38 cellular contexts compared by ENCODE assay signal in genomic region chr11:134943544-134943943, GRCh38.
"Had no signal": no experiment of that assay in that cellular context is flagged by ENCODE, and none has a peak within 500 bp of the region (broad histone marks: within the 10 kb centered on the region; RNA-seq: fewer than 3 reads in every experiment).

No MANE protein-coding gene starts in this region.

- H3K27me3 ChIP-seq: ascending aorta, cardiac muscle cell had no signal

- H3K4me3 ChIP-seq: ascending aorta, cardiac muscle cell had no signal

- H3K27ac ChIP-seq: ascending aorta, cardiac muscle cell, VCaP had no signal

- DNase-seq: activated B cell treated with CpG ODN at 0.5 μM for 24 hours; activated CD4-positive, alpha-beta memory T cell treated with anti-CD3 and anti-CD28 coated beads for 36 hours; activated CD4-positive, alpha-beta T cell treated with anti-CD3 and anti-CD28 coated beads for 4 hours; activated CD4-positive, alpha-beta T cell treated with anti-CD3 and anti-CD28 coated beads, Interleukin-2, amount 10 ng/mL, durations not matched to agents 24 days and 14 days; activated CD4-positive, alpha-beta T cell treated with anti-CD3 and anti-CD28 coated beads, Interleukin-2, amount 50 U/mL, for 1 hour; activated CD4-positive, alpha-beta T cell treated with anti-CD3 and anti-CD28 coated beads, Interleukin-2, amount 50 U/mL, for 4 hours; activated CD4-positive, CD25-positive, alpha-beta regulatory T cell treated with anti-CD3 and anti-CD28 coated beads, Interleukin-2, amount 50 U/mL, for 72 hours; activated CD8-positive, alpha-beta memory T cell treated with anti-CD3 and anti-CD28 coated beads, Interleukin-2, amount 50 U/mL, for 4 hours; activated CD8-positive, alpha-beta T cell treated with anti-CD3 and anti-CD28 coated beads for 36 hours; activated effector memory CD4-positive, alpha-beta T cell treated with Interleukin-2 at 50 U/mL for 16 hours; activated gamma-delta T cell; activated naive CD4-positive, alpha-beta T cell treated with anti-CD3 and anti-CD28 coated beads, Interleukin-2, amount 10 ng/mL, durations not matched to agents 7 days and 5 days; activated naive CD4-positive, alpha-beta T cell treated with Interleukin-2 at 50 U/mL for 16 hours; activated naive CD8-positive, alpha-beta T cell treated with anti-CD3 and anti-CD28 coated beads, Interleukin-2, amount 10 ng/mL, durations not matched to agents 7 days and 5 days; activated naive CD8-positive, alpha-beta T cell treated with anti-CD3 and anti-CD28 coated beads, Interleukin-2, amount 50 U/mL, for 24 hours; activated T-cell treated with anti-CD3 and anti-CD28 coated beads for 4 hours; activated T-cell treated with anti-CD3 and anti-CD28 coated beads, Interleukin-2, amount 50 U/mL, for 1 hour; activated T-cell treated with anti-CD3 and anti-CD28 coated beads, Interleukin-2, amount 50 U/mL, for 4 hours; activated T-cell treated with anti-CD3 and anti-CD28 coated beads, Interleukin-2, amount 50 U/mL, for 72 hours; amygdala; anterior cingulate cortex; caudate nucleus; cerebellar nuclear complex; T-helper 1 cell; T-helper 2 cell; T-helper 9 cell had no signal

- ATAC-seq: activated CD8-positive, alpha-beta T cell treated with anti-CD3 and anti-CD28 coated beads for 36 hours; activated naive CD8-positive, alpha-beta T cell treated with anti-CD3 and anti-CD28 coated beads, Interleukin-2, amount 50 U/mL, for 24 hours; activated T-cell treated with anti-CD3 and anti-CD28 coated beads, Interleukin-2, amount 50 U/mL, for 4 hours; activated T-cell treated with anti-CD3 and anti-CD28 coated beads, Interleukin-2, amount 50 U/mL, for 72 hours had no signal

- FAIRE-seq: bronchial epithelial cell, TTC549 had no signal

- H3K27ac Mint-ChIP-seq: activated B cell treated with CpG ODN at 0.5 μM for 24 hours; activated CD4-positive, alpha-beta memory T cell treated with anti-CD3 and anti-CD28 coated beads for 36 hours; activated CD4-positive, alpha-beta T cell treated with anti-CD3 and anti-CD28 coated beads, Interleukin-2, amount 10 ng/mL, durations not matched to agents 24 days and 14 days; activated CD8-positive, alpha-beta T cell treated with anti-CD3 and anti-CD28 coated beads for 36 hours; activated naive CD4-positive, alpha-beta T cell treated with anti-CD3 and anti-CD28 coated beads, Interleukin-2, amount 10 ng/mL, durations not matched to agents 7 days and 5 days; activated naive CD4-positive, alpha-beta T cell treated with anti-CD3 and anti-CD28 coated beads, Interleukin-2, amount 50 U/mL, for 24 hours; activated naive CD8-positive, alpha-beta T cell; activated naive CD8-positive, alpha-beta T cell treated with anti-CD3 and anti-CD28 coated beads, Interleukin-2, amount 10 ng/mL, durations not matched to agents 7 days and 5 days; activated naive CD8-positive, alpha-beta T cell treated with anti-CD3 and anti-CD28 coated beads, Interleukin-2, amount 50 U/mL, for 24 hours; activated T-cell treated with anti-CD3 and anti-CD28 coated beads, Interleukin-2, amount 50 U/mL, for 72 hours; activated T-helper 2 cell treated with anti-CD3 and anti-CD28 coated beads, Interferon-gamma antibody, Interleukin-2, Interleukin-4, amounts not matched to agents 10 μg/mL and 5 μg/mL and 100 μg/mL, durations not matched to agents 14 hours and 24 hours and 36 hours; T-helper 1 cell treated with Interleukin-12 subunit alpha and Interleukin-12 subunit beta and Interleukin-4 antibody, amounts not matched to agents 30 μg/mL and 1 μg/mL, for 36 hours; T-helper 2 cell treated with Interferon-gamma antibody and Interleukin-4, amounts not matched to agents 5 μg/mL and 100 μg/mL, for 36 hours had no signal

- H3K9me3 ChIP-seq: ascending aorta had no signal

- H3K9me3 Mint-ChIP-seq: activated B cell treated with CpG ODN at 0.5 μM for 24 hours; activated CD4-positive, alpha-beta memory T cell treated with anti-CD3 and anti-CD28 coated beads for 36 hours; activated CD4-positive, alpha-beta T cell treated with anti-CD3 and anti-CD28 coated beads, Interleukin-2, amount 10 ng/mL, durations not matched to agents 24 days and 14 days; activated CD8-positive, alpha-beta T cell treated with anti-CD3 and anti-CD28 coated beads for 36 hours; activated naive CD4-positive, alpha-beta T cell treated with anti-CD3 and anti-CD28 coated beads, Interleukin-2, amount 10 ng/mL, durations not matched to agents 7 days and 5 days; activated naive CD4-positive, alpha-beta T cell treated with anti-CD3 and anti-CD28 coated beads, Interleukin-2, amount 50 U/mL, for 24 hours; activated naive CD8-positive, alpha-beta T cell treated with anti-CD3 and anti-CD28 coated beads, Interleukin-2, amount 10 ng/mL, durations not matched to agents 7 days and 5 days; activated naive CD8-positive, alpha-beta T cell treated with anti-CD3 and anti-CD28 coated beads, Interleukin-2, amount 50 U/mL, for 24 hours; activated T-cell treated with anti-CD3 and anti-CD28 coated beads, Interleukin-2, amount 50 U/mL, for 4 hours; activated T-cell treated with anti-CD3 and anti-CD28 coated beads, Interleukin-2, amount 50 U/mL, for 72 hours; activated T-helper 2 cell treated with anti-CD3 and anti-CD28 coated beads, Interferon-gamma antibody, Interleukin-2, Interleukin-4, amounts not matched to agents 10 μg/mL and 5 μg/mL and 100 μg/mL, durations not matched to agents 14 hours and 24 hours and 36 hours; central memory CD8-positive, alpha-beta T cell; T-helper 1 cell treated with Interleukin-12 subunit alpha and Interleukin-12 subunit beta and Interleukin-4 antibody, amounts not matched to agents 30 μg/mL and 1 μg/mL, for 36 hours; T-helper 2 cell treated with Interferon-gamma antibody and Interleukin-4, amounts not matched to agents 5 μg/mL and 100 μg/mL, for 36 hours had no signal

- H3K27me3 Mint-ChIP-seq: activated CD4-positive, alpha-beta T cell treated with anti-CD3 and anti-CD28 coated beads, Interleukin-2, amount 10 ng/mL, durations not matched to agents 24 days and 14 days; activated naive CD8-positive, alpha-beta T cell treated with anti-CD3 and anti-CD28 coated beads, Interleukin-2, amount 10 ng/mL, durations not matched to agents 7 days and 5 days had no signal

- H3K4me1 Mint-ChIP-seq: activated B cell treated with CpG ODN at 0.5 μM for 24 hours; activated CD4-positive, alpha-beta T cell treated with anti-CD3 and anti-CD28 coated beads, Interleukin-2, amount 10 ng/mL, durations not matched to agents 24 days and 14 days; activated naive CD4-positive, alpha-beta T cell treated with anti-CD3 and anti-CD28 coated beads, Interleukin-2, amount 10 ng/mL, durations not matched to agents 7 days and 5 days; activated naive CD4-positive, alpha-beta T cell treated with anti-CD3 and anti-CD28 coated beads, Interleukin-2, amount 50 U/mL, for 24 hours; activated naive CD8-positive, alpha-beta T cell treated with anti-CD3 and anti-CD28 coated beads, Interleukin-2, amount 10 ng/mL, durations not matched to agents 7 days and 5 days; activated naive CD8-positive, alpha-beta T cell treated with anti-CD3 and anti-CD28 coated beads, Interleukin-2, amount 50 U/mL, for 24 hours; central memory CD8-positive, alpha-beta T cell had no signal

- H3K36me3 Mint-ChIP-seq: activated CD4-positive, alpha-beta memory T cell treated with anti-CD3 and anti-CD28 coated beads for 36 hours; activated naive CD4-positive, alpha-beta T cell treated with anti-CD3 and anti-CD28 coated beads, Interleukin-2, amount 10 ng/mL, durations not matched to agents 7 days and 5 days; activated naive CD4-positive, alpha-beta T cell treated with anti-CD3 and anti-CD28 coated beads, Interleukin-2, amount 50 U/mL, for 24 hours; activated naive CD8-positive, alpha-beta T cell; activated naive CD8-positive, alpha-beta T cell treated with anti-CD3 and anti-CD28 coated beads, Interleukin-2, amount 10 ng/mL, durations not matched to agents 7 days and 5 days; brain had no signal

- H3K36me3 ChIP-seq: ascending aorta, cardiac muscle cell had no signal

- H3K4me3 Mint-ChIP-seq: activated B cell treated with CpG ODN at 0.5 μM for 24 hours; activated CD4-positive, alpha-beta memory T cell treated with anti-CD3 and anti-CD28 coated beads for 36 hours; activated CD4-positive, alpha-beta T cell treated with anti-CD3 and anti-CD28 coated beads, Interleukin-2, amount 10 ng/mL, durations not matched to agents 24 days and 14 days; activated CD8-positive, alpha-beta T cell treated with anti-CD3 and anti-CD28 coated beads for 36 hours; activated naive CD4-positive, alpha-beta T cell treated with anti-CD3 and anti-CD28 coated beads, Interleukin-2, amount 10 ng/mL, durations not matched to agents 7 days and 5 days; activated naive CD4-positive, alpha-beta T cell treated with anti-CD3 and anti-CD28 coated beads, Interleukin-2, amount 50 U/mL, for 24 hours; activated naive CD8-positive, alpha-beta T cell; activated naive CD8-positive, alpha-beta T cell treated with anti-CD3 and anti-CD28 coated beads, Interleukin-2, amount 10 ng/mL, durations not matched to agents 7 days and 5 days; activated naive CD8-positive, alpha-beta T cell treated with anti-CD3 and anti-CD28 coated beads, Interleukin-2, amount 50 U/mL, for 24 hours; activated T-cell treated with anti-CD3 and anti-CD28 coated beads, Interleukin-2, amount 50 U/mL, for 4 hours; activated T-cell treated with anti-CD3 and anti-CD28 coated beads, Interleukin-2, amount 50 U/mL, for 72 hours; central memory CD8-positive, alpha-beta T cell; T-helper 1 cell treated with Interleukin-12 subunit alpha and Interleukin-12 subunit beta and Interleukin-4 antibody, amounts not matched to agents 30 μg/mL and 1 μg/mL, for 36 hours; T-helper 2 cell treated with Interferon-gamma antibody and Interleukin-4, amounts not matched to agents 5 μg/mL and 100 μg/mL, for 36 hours had no signal
